8 cellular contexts compared by ENCODE assay signal in the genomic region with DNA sequence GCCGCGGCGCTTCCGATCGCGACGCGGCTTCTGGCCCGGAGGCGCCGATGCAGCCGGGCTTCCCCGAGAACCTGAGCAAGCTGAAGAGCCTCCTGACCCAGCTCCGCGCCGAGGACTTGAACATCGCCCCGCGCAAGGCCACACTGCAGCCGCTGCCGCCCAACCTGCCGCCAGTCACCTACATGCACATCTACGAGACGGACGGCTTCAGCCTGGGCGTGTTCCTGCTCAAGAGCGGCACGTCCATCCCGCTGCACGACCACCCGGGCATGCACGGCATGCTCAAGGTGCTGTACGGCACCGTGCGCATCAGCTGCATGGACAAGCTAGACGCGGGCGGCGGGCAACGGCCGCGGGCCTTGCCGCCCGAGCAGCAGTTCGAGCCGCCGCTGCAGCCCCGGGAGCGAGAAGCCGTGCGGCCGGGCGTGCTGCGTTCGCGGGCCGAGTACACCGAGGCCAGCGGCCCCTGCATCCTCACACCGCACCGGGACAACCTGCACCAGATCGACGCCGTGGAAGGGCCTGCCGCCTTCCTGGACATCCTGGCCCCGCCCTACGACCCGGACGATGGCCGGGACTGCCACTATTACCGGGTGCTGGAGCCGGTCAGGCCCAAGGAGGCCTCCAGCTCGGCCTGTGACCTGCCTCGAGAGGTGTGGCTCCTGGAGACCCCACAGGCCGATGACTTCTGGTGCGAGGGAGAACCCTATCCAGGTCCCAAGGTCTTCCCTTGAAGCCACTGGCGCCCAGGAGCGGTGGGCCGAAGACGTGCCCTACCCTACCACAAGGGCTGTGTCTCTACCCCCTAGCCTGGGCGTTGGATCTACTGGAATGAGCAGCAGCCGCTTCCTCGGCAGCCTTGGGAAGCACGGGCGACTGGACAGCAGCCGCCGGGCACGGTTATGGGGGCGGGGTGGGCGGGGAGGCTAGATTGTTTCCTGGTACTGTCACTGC. TPM values are rescaled to one million over a fixed set of nuclear protein-coding genes. Genes with fewer than 3 reads are reported as not detected.
DNase-seq lines count a peak whose midpoint lies in the region; ATAC-seq and TF ChIP-seq lines count a peak whose summit lies in the region.

No MANE protein-coding gene starts in this region.

- ATAC-seq in gastroesophageal sphincter, result peak; percentile 8
- no peak for ATAC-seq in HG02938 (IDR thresholded peaks at IDR 0.05; ENCODE audit: unreplicated experiment)

- peak overlapping the region; percentile 84 for H3K4me3 Mint-ChIP-seq in osteocyte (ENCODE audit: unreplicated experiment)

- peaks cover 15% of the 10 kb centered on the region for H4K20me1 ChIP-seq in GM23248 (ENCODE audit: insufficient read depth)

- DNase-seq in GM12864 (ENCODE audit: low read depth), result no peak
- peak; percentile 84 for DNase-seq in GM23248
- no peak for DNase-seq in LNCaP clone FGC (ENCODE audit: low read depth)
- DNase-seq in activated effector memory CD4-positive, alpha-beta T cell treated with Interleukin-2 at 50 U/mL for 16 hours, result peak; percentile 49
- no peak for DNase-seq in osteocyte (ENCODE audit: extremely low spot score, unreplicated experiment)
- no peak for DNase-seq in NCI-H2029 treated with DMSO at 0.1 percent for 48 hours (lab: John Stamatoyannopoulos, UW)

- peaks cover 25% of the 10 kb centered on the region for H3K4me1 Mint-ChIP-seq in osteocyte (ENCODE audit: unreplicated experiment)

- peak overlapping the region; percentile 63 for H3K27ac Mint-ChIP-seq in osteocyte (ENCODE audit: unreplicated experiment)

- H3K36me3 ChIP-seq in GM23248 (ENCODE audit: low read depth) (no peaks in the 10 kb centered on the region), gastroesophageal sphincter (peaks cover 0 to 7% of the 10 kb centered on the region in 2 donors)

- peak overlapping the region; percentile 88 for H3K4me2 ChIP-seq in GM23248 (ENCODE audit: unreplicated experiment)

- H3K27ac ChIP-seq in GM23248 (peak overlapping the region; percentile 86), gastroesophageal sphincter (peak overlapping the region; percentile 90 to 98 (median 98))

- in situ Hi-C loops in GM23248 (cut with MboI), result loop anchor here (10.0 to 25.0 kb wide), 4 partner anchors 191 to 768 kb away; a partner anchor contains a TSS

- WGBS in GM23248 (ENCODE audit: low coverage in 1 of 2, low lambda C conversion rate in 2 of 2, missing lambda C conversion rate in 2 of 2), 2 experiments, result 0 to 1% methylated on average over 81 to 83 of the region's 90 CpGs
- no CpG with 5 or more reads among the region's 90 CpGs for WGBS in gastroesophageal sphincter (ENCODE audit: low coverage in 1 of 2), 2 donors

- H3K9me3 Mint-ChIP-seq in osteocyte (ENCODE audit: unreplicated experiment), result no peaks in the 10 kb centered on the region

- no peak for TF ChIP-seq EP300 in gastroesophageal sphincter (IDR thresholded peaks at IDR 0.05)

- H3K27me3 ChIP-seq in GM23248 (replicated peaks; ENCODE audit: insufficient read depth), result no peaks in the 10 kb centered on the region
- no peaks in the 10 kb centered on the region for H3K27me3 ChIP-seq in gastroesophageal sphincter

- H3K9me3 ChIP-seq in GM23248 (ENCODE audit: low read depth) (no peaks in the 10 kb centered on the region), gastroesophageal sphincter (no peaks in the 10 kb centered on the region)

- H3K9me2 ChIP-seq in GM23248 (ENCODE audit: insufficient read depth), result no peaks in the 10 kb centered on the region

- H3K79me2 ChIP-seq in GM23248 (ENCODE audit: insufficient read depth), result peaks cover 52% of the 10 kb centered on the region

- peaks cover 8% of the 10 kb centered on the region for H3K36me3 Mint-ChIP-seq in osteocyte (ENCODE audit: unreplicated experiment)

- H3K27me3 Mint-ChIP-seq in osteocyte (ENCODE audit: unreplicated experiment), result peaks cover 6% of the 10 kb centered on the region

- no peak for TF ChIP-seq CTCF in GM12864 (IDR thresholded peaks at IDR 0.05; ENCODE audit: low read depth, low read length, missing control alignments)
- TF ChIP-seq CTCF in LNCaP clone FGC (IDR thresholded peaks at IDR 0.05; ENCODE audit: control insufficient read depth, extremely low read depth, insufficient read depth), result no peak
- no peak for TF ChIP-seq CTCF in gastroesophageal sphincter (IDR thresholded peaks at IDR 0.05)
- TF ChIP-seq CTCF in osteocyte (IDR thresholded peaks at IDR 0.05), result no peak

- peak overlapping the region; percentile 90 for H3K9ac ChIP-seq in GM23248

- peak overlapping the region; percentile 98 for H2AFZ ChIP-seq in GM23248

- H3F3A ChIP-seq in GM23248 (ENCODE audit: insufficient read depth), result peaks cover 14% of the 10 kb centered on the region; the same call in 1 of the 2 replicates

- no peak for TF ChIP-seq POLR2A in gastroesophageal sphincter (IDR thresholded peaks at IDR 0.05)

- H3K4me1 ChIP-seq in GM23248 (ENCODE audit: insufficient read depth) (peaks cover 22% of the 10 kb centered on the region), gastroesophageal sphincter (peaks cover 0 to 52% (median 2%) of the 10 kb centered on the region in 3 donors)

- H3K4me3 ChIP-seq in GM12864 (ENCODE audit: low read depth, low read length), result peak overlapping the region; percentile 90
- H3K4me3 ChIP-seq in GM23248, result peak overlapping the region; percentile 81
- peak overlapping the region; percentile 83 for H3K4me3 ChIP-seq in LNCaP clone FGC (ENCODE audit: low read depth, low read length)
- H3K4me3 ChIP-seq in gastroesophageal sphincter, result peak overlapping the region; percentile 46 to 97

RNA-seq across cellular contexts. Expression of a gene that starts 0.9 kb away (rescaled TPM):
- 37.7 and 38.8 TPM in 2 replicates for total RNA-seq in GM23248 (2014; rRNA removed; shearing (Covaris generic))
- polyA plus RNA-seq in GM23248 (2016; fragmentation: Nextera tagmentation; extraction: Ambion mirVana), result 4.5 and 5.5 TPM in 2 replicates
- total RNA-seq in gastroesophageal sphincter (10 to 100 TPM; 20.2 to 28.9 (median 22.5) TPM), osteocyte (17.5 and 17.6 TPM in 2 replicates)

RNA-seq across cellular contexts. Expression of a gene that starts 10.8 kb away (rescaled TPM):
- 0.76 and 1.1 TPM in 2 replicates for total RNA-seq in GM23248 (2014; rRNA removed; shearing (Covaris generic))
- 2.2 and 2.6 TPM in 2 replicates for polyA plus RNA-seq in GM23248 (2016; fragmentation: Nextera tagmentation; extraction: Ambion mirVana)
- total RNA-seq in gastroesophageal sphincter (1 to 10 TPM in 2 of 4 donors, under 1 TPM in 2; 0.52 to 1.3 (median 1.1) TPM), osteocyte (5.4 and 11.7 TPM in 2 replicates)

Comparison
In these comparisons a context has a peak if more than half of its experiments do, and no peak if none do; other contexts are left out.
1. DNase-seq: peak in GM23248 (single experiment) and activated effector memory CD4-positive, alpha-beta T cell treated with Interleukin-2 at 50 U/mL for 16 hours (single experiment); none in GM12864 (single experiment), LNCaP clone FGC (single experiment), osteocyte (single experiment) and NCI-H2029 treated with DMSO at 0.1 percent for 48 hours (single experiment).
2. Peak in every context shown above with its lines, with median percentiles within 50 percentile points of each other: H3K4me3 ChIP-seq.